ENCODE assay signal across 8 cellular contexts in genomic region chr5:96336351-96336985, GRCh38.
DNase-seq lines count a peak whose midpoint lies in the region; ATAC-seq, FAIRE-seq and TF ChIP-seq lines count a peak whose summit lies in the region.

No MANE protein-coding gene starts in this region.

- peak; percentile 81 for FAIRE-seq in H1 (lab: Jason Lieb, UNC)

- no peak for TF ChIP-seq POLR2A in H1 (IDR thresholded peaks at IDR 0.05; ENCODE audit: control extremely low read depth in 1 of 2, low read depth in 2 of 2, low read length in 2 of 2)

- H2AFZ ChIP-seq in ACC112 (ENCODE audit: low read length, unreplicated experiment) (peak overlapping the region; percentile 91), H1 (ENCODE audit: low read length) (peak overlapping the region; percentile 91), mesenchymal stem cell (ENCODE audit: low read depth, low read length) (no peak overlapping the region)

- H3K79me2 ChIP-seq in ACC112 (ENCODE audit: control insufficient read depth, insufficient read depth, low read length, unreplicated experiment), result no peaks in the 10 kb centered on the region
- no peaks in the 10 kb centered on the region for H3K79me2 ChIP-seq in H1 (ENCODE audit: control insufficient read depth in 1 of 2, insufficient read depth in 2 of 2, low read length in 2 of 2)

- H2BK15ac ChIP-seq in H1 (ENCODE audit: low read length) (no peak overlapping the region), mesenchymal stem cell (ENCODE audit: low read depth, poor library complexity, severe bottlenecking) (no peak overlapping the region)

- POLR2A ChIA-PET in H1 (lab: Charles Lee; ENCODE audit: partially characterized antibody), result no interaction called here

- H3K14ac ChIP-seq in H1 (ENCODE audit: insufficient read length) (no peak overlapping the region), mesenchymal stem cell (ENCODE audit: low read length in 2 of 2) (no peak overlapping the region)

- H4K8ac ChIP-seq in H1 (ENCODE audit: extremely low read depth, insufficient read depth, low read length), result no peak overlapping the region
- H4K8ac ChIP-seq in mesenchymal stem cell (ENCODE audit: low read length), result no peak overlapping the region

- H2BK5ac ChIP-seq in H1 (ENCODE audit: low read depth, low read length) (no peak overlapping the region), mesenchymal stem cell (ENCODE audit: low read depth, low read length, poor library complexity, severe bottlenecking) (no peak overlapping the region)

- H3K9ac ChIP-seq in H1 (replicated peaks in 1 of 4; ENCODE audit: extremely low read depth in 1 of 4, low read depth in 3 of 4, low read length in 3 of 4) (no peak overlapping the region), mesenchymal stem cell (ENCODE audit: low read length) (peak overlapping the region; percentile 69)

- H3K36me3 ChIP-seq in ACC112 (ENCODE audit: insufficient read depth, low read length), result no peaks in the 10 kb centered on the region
- H3K36me3 ChIP-seq in H1 (ENCODE audit: control insufficient read depth in 2 of 4, insufficient read depth in 4 of 4, low read length in 3 of 4), result no peaks in the 10 kb centered on the region
- no peaks in the 10 kb centered on the region for H3K36me3 ChIP-seq in mesenchymal stem cell (ENCODE audit: control insufficient read depth in 1 of 2, insufficient read depth in 2 of 2, low read depth in 1 of 2, low read length in 2 of 2)

- TF ChIP-seq CTCF in GM13976 (IDR thresholded peaks at IDR 0.05; ENCODE audit: borderline replicate concordance, control extremely low read depth, extremely low read depth, insufficient read depth, missing control alignments) (peak; percentile 75), H1 (IDR thresholded peaks at IDR 0.05; ENCODE audit: control extremely low read depth in 1 of 3, insufficient read depth in 1 of 3, low read depth in 1 of 3, low read length in 3 of 3) (peak in 2 of 3 experiments; percentile 78 to 84; a peak in 3 of 4 replicates)

- no peaks in the 10 kb centered on the region for H4K20me1 ChIP-seq in H1 (replicated peaks in 1 of 2; ENCODE audit: control insufficient read depth in 1 of 2, insufficient read depth in 2 of 2, low read length in 2 of 2)

- H3K4me2 ChIP-seq in H1 (ENCODE audit: insufficient read depth in 1 of 2, low read depth in 2 of 2, low read length in 2 of 2) (peak overlapping the region; percentile 3 to 11; a peak in 2 of 4 replicates), mesenchymal stem cell (ENCODE audit: low read length, poor library complexity, severe bottlenecking) (no peak overlapping the region)

- in situ Hi-C loops in GM13976 (cut with MboI; ENCODE audit: low sequenced_read_pairs, unreplicated experiment), result loop anchor here (25.0 kb wide), 1 partner anchor 674 kb away; no protein-coding TSS in a partner anchor

- H3K27me3 ChIP-seq in ACC112 (ENCODE audit: insufficient read depth, low read length), result no peaks in the 10 kb centered on the region
- H3K27me3 ChIP-seq in H1 (replicated peaks in 1 of 4; ENCODE audit: control insufficient read depth in 3 of 4, extremely low read depth in 1 of 4, insufficient read depth in 3 of 4, low read length in 3 of 4), result no peaks in the 10 kb centered on the region
- no peaks in the 10 kb centered on the region for H3K27me3 ChIP-seq in mesenchymal stem cell (ENCODE audit: control insufficient read depth in 1 of 2, insufficient read depth in 1 of 2, low read length in 2 of 2)

- H3K79me1 ChIP-seq in H1 (ENCODE audit: low read depth, low read length) (no peaks in the 10 kb centered on the region), mesenchymal stem cell (replicated peaks; ENCODE audit: low read length, poor library complexity, severe bottlenecking) (no peaks in the 10 kb centered on the region)

- H2BK120ac ChIP-seq in H1 (replicated peaks; ENCODE audit: low read depth, low read length), result no peak overlapping the region
- no peak overlapping the region for H2BK120ac ChIP-seq in mesenchymal stem cell (ENCODE audit: low read depth, low read length)

- no peak for TF ChIP-seq EP300 in H1 (IDR thresholded peaks at IDR 0.05; ENCODE audit: borderline replicate concordance in 1 of 2, low read depth in 2 of 2, low read length in 2 of 2)

- H3K9me3 ChIP-seq in H1 (ENCODE audit: insufficient read depth in 2 of 2, low read depth in 1 of 2, low read length in 1 of 2) (no peaks in the 10 kb centered on the region), mesenchymal stem cell (ENCODE audit: control insufficient read depth, low read length) (no peaks in the 10 kb centered on the region)

- H3K18ac ChIP-seq in H1 (ENCODE audit: extremely low read depth, low read length), result no peak overlapping the region
- no peak overlapping the region for H3K18ac ChIP-seq in mesenchymal stem cell (ENCODE audit: low read depth in 1 of 2, low read length in 2 of 2)

- H2BK12ac ChIP-seq in H1 (ENCODE audit: low read depth, low read length) (no peak overlapping the region), mesenchymal stem cell (ENCODE audit: low read length in 2 of 2) (no peak overlapping the region)

- H3K23ac ChIP-seq in H1 (ENCODE audit: insufficient read length), result no peak overlapping the region
- H3K23ac ChIP-seq in mesenchymal stem cell (ENCODE audit: low read length in 2 of 2), result no peak overlapping the region

- peak; percentile 57 for ATAC-seq in HG03025 (IDR thresholded peaks at IDR 0.05; ENCODE audit: low FRiP score, unreplicated experiment)

- CTCF ChIA-PET in H1 (lab: Charles Lee; ENCODE audit: partially characterized antibody), result interaction anchor here (0.6 to 6.2 kb wide), 72 partner anchors 9 to 683 kb away, joined by 3 to 43 read pairs (median 4); partner anchors contain the start of genes ELL2, ERAP1 and RHOBTB3

- peak overlapping the region; percentile 92 for H3K27ac ChIP-seq in ACC112 (ENCODE audit: low read depth, low read length)
- no peak overlapping the region for H3K27ac ChIP-seq in H1 (ENCODE audit: low read depth, low read length)
- H3K27ac ChIP-seq in mesenchymal stem cell (ENCODE audit: low read length, poor library complexity, severe bottlenecking), result no peak overlapping the region

- H4K91ac ChIP-seq in H1 (replicated peaks; ENCODE audit: insufficient read length, low read length) (no peak overlapping the region), mesenchymal stem cell (ENCODE audit: low read length) (no peak overlapping the region)

- no peak overlapping the region for H4K5ac ChIP-seq in H1 (ENCODE audit: insufficient read length, low read depth, low read length)

- peaks cover 61% of the 10 kb centered on the region for H3K4me1 ChIP-seq in ACC112 (ENCODE audit: control insufficient read depth, insufficient read depth, low read length, unreplicated experiment)
- H3K4me1 ChIP-seq in H1 (replicated peaks in 1 of 4; ENCODE audit: control insufficient read depth in 3 of 4, insufficient read depth in 4 of 4, low read length in 3 of 4), result no peaks in the 10 kb centered on the region; a peak in 1 of 7 replicates
- peaks cover 6% of the 10 kb centered on the region for H3K4me1 ChIP-seq in mesenchymal stem cell (ENCODE audit: control insufficient read depth, insufficient read depth, low read depth, low read length)

- no peak overlapping the region for H2BK20ac ChIP-seq in H1 (ENCODE audit: low read length)

- H3K23me2 ChIP-seq in H1 (ENCODE audit: low read depth, low read length), result no peaks in the 10 kb centered on the region

- H2AK5ac ChIP-seq in H1 (ENCODE audit: low read depth, low read length), result no peak overlapping the region
- no peak overlapping the region for H2AK5ac ChIP-seq in mesenchymal stem cell (ENCODE audit: low read length, severe bottlenecking)

- H3K56ac ChIP-seq in H1 (replicated peaks; ENCODE audit: insufficient read length, low read depth, low read length), result no peak overlapping the region

- H3K4me3 ChIP-seq in ACC112 (ENCODE audit: low read depth, low read length) (peak overlapping the region; percentile 43; the same call in 1 of the 2 replicates), H1 (ENCODE audit: extremely low read depth in 1 of 4, insufficient read depth in 2 of 4, low read depth in 3 of 4, low read length in 4 of 4) (peak overlapping the region in 1 of 4 experiments; percentile 19; a peak in 1 of 8 replicates), mesenchymal stem cell (ENCODE audit: insufficient read depth in 1 of 2, low read depth in 1 of 2, low read length in 2 of 2) (no peak overlapping the region)

- WGBS in H1 (ENCODE audit: extremely low coverage in 1 of 2, insufficient coverage in 1 of 2, insufficient read length in 1 of 2, insufficient replicate concordance in 2 of 2, low coverage in 1 of 2, low lambda C conversion rate in 2 of 2, missing lambda C conversion rate in 1 of 2), 2 experiments, result 38% methylated on average over 6 of the region's 6 CpGs; no CpG with 5 or more reads in 1 of the 2 experiments
- 28% methylated on average over 6 of the region's 6 CpGs for WGBS in mesenchymal stem cell

- TF ChIP-seq RAD21 in H1 (IDR thresholded peaks at IDR 0.05 in 1 of 2, conservative IDR thresholded peaks at IDR 0.05 in 1 of 2; ENCODE audit: low read depth in 2 of 2, low read length in 2 of 2), result peak; percentile 96 to 98

- peak; percentile 38 for DNase-seq in GM13976 (ENCODE audit: low spot score)
- peak; percentile 67 for DNase-seq in NCI-H2227 (lab: John Stamatoyannopoulos, UW; ENCODE audit: unreplicated experiment)
- peak; percentile 14 for DNase-seq in activated CD4-positive, alpha-beta T cell treated with anti-CD3 and anti-CD28 coated beads for 1 hour
- DNase-seq in H1 (ENCODE audit: low read depth in 1 of 2, low spot score in 2 of 2), result peak; percentile 36 to 62
- peak; percentile 88 for DNase-seq in mesenchymal stem cell
- peak; percentile 7 to 21 for DNase-seq in stimulated activated CD8-positive, alpha-beta memory T cell treated with anti-CD3 and anti-CD28 coated beads, Interleukin-15, amount 100 ng/mL, for 48 hours (ENCODE audit: low read depth in 2 of 2)

- H3K4ac ChIP-seq in H1 (replicated peaks; ENCODE audit: insufficient read length, low read depth, low read length), result no peak overlapping the region
- no peak overlapping the region for H3K4ac ChIP-seq in mesenchymal stem cell (ENCODE audit: low read depth in 1 of 2, low read length in 2 of 2)

TF ChIP-seq in H1, 55 proteins besides CTCF, POLR2A, EP300 and RAD21:
- TF ChIP-seq TEAD4 (IDR thresholded peaks at IDR 0.05; ENCODE audit: low read depth, low read length) (0 out of 2 replicates have a peak, but pooled peaks have one; percentile 9), RXRA (IDR thresholded peaks at IDR 0.05; ENCODE audit: insufficient read depth, low read depth, low read length) (no peak)
TF ChIP-seq in H1: peak in this region for 1.

Comparison
In these comparisons a context has a peak if more than half of its experiments do, and no peak if none do; other contexts are left out.
1. DNase-seq: peak in every context shown above with its lines; median percentile 88 in mesenchymal stem cell; 67 in NCI-H2227; 49 in H1; 38 in GM13976; 14 in activated CD4-positive, alpha-beta T cell treated with anti-CD3 and anti-CD28 coated beads for 1 hour; 14 in stimulated activated CD8-positive, alpha-beta memory T cell treated with anti-CD3 and anti-CD28 coated beads, Interleukin-15, amount 100 ng/mL, for 48 hours.